Comparison of ENCODE assay signal across 21 cellular contexts in the genomic region with DNA sequence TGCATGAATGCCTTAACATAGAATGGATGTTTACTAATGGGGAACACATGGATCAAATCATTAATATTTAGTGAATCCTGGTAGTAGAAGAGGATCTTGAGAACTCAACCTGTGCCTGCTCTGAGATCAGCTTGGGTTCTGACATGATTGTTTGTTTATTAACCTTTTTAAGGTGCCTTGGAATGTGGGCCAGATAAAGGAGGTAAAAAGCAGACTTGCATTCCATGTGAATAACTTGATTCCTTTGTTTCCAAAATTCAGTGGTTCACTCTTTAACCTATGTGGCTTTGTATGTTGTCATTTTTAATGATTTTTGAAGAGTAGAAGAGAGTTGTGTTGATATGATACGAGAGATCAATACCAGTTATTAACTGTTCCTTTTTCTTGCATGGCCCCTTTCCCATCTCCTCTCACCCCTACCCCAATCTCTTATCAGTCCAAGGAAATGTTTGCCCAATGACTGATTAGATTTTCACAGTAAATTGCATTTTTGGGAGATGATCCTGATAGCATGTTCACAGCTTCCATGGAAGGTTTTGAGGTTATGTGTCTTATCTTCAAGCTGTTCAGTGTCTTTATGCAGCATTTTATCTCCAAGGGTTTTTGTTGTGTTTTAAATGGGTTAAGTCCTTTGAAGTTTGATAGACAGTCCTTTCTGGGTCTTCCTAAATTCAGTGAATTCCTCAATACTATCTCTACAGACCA.
"Had no signal": no experiment of that assay in that cellular context is flagged by ENCODE, and none has a peak within 500 bp of the region (broad histone marks: within the 10 kb centered on the region; RNA-seq: fewer than 3 reads in every experiment).

No MANE protein-coding gene starts in this region.

- ATAC-seq: activated CD8-positive, alpha-beta T cell treated with anti-CD3 and anti-CD28 coated beads, Interleukin-2, amount 10 ng/mL, durations not matched to agents 7 days and 5 days; body of pancreas; gastrocnemius medialis; naive thymus-derived CD4-positive, alpha-beta T cell; sciatic nerve had no signal

- H3K4me3 ChIP-seq: body of pancreas, dorsolateral prefrontal cortex, gastrocnemius medialis, left ventricle myocardium inferior, ovary, thoracic aorta, upper lobe of left lung had no signal

- H3K4me1 ChIP-seq: body of pancreas, left ventricle myocardium inferior, upper lobe of left lung had no signal

- H3K9me3 ChIP-seq: body of pancreas, gastrocnemius medialis, left ventricle myocardium inferior, ovary, thoracic aorta, upper lobe of left lung had no signal

- H3K27ac ChIP-seq: body of pancreas, dorsolateral prefrontal cortex, gastrocnemius medialis, left ventricle myocardium inferior, ovary, thoracic aorta, upper lobe of left lung had no signal

- DNase-seq: activated CD4-positive, alpha-beta T cell treated with anti-CD3 and anti-CD28 coated beads, Interleukin-2, amount 10 ng/mL, durations not matched to agents 7 days and 5 days; activated CD8-positive, alpha-beta T cell treated with anti-CD3 and anti-CD28 coated beads, Interleukin-2, amount 10 ng/mL, durations not matched to agents 7 days and 5 days; activated naive CD4-positive, alpha-beta T cell treated with Interleukin-2 at 50 U/mL for 16 hours; activated naive CD8-positive, alpha-beta T cell treated with anti-CD3 and anti-CD28 coated beads, Interleukin-2, amount 10 ng/mL, durations not matched to agents 7 days and 5 days; activated T-cell treated with anti-CD3 and anti-CD28 coated beads, Interleukin-2, amount 50 U/mL, for 24 hours; amygdala; body of pancreas; central memory CD4-positive, alpha-beta T cell; dorsolateral prefrontal cortex; erythroblast; gastrocnemius medialis; head of caudate nucleus; left ventricle myocardium inferior; naive thymus-derived CD4-positive, alpha-beta T cell; ovary; stimulated activated CD4-positive, alpha-beta T cell treated with anti-CD3 and anti-CD28 coated beads, Interleukin-4, amount 100 ng/mL, for 24 hours; T-helper 1 cell; T-helper 9 cell; upper lobe of left lung had no signal

- H3K36me3 ChIP-seq: gastrocnemius medialis, left ventricle myocardium inferior, ovary, thoracic aorta, upper lobe of left lung had no signal

- H3K27me3 ChIP-seq: body of pancreas, dorsolateral prefrontal cortex, gastrocnemius medialis, ovary, upper lobe of left lung had no signal
